2 cellular contexts compared by ENCODE assay signal in the genomic region with DNA sequence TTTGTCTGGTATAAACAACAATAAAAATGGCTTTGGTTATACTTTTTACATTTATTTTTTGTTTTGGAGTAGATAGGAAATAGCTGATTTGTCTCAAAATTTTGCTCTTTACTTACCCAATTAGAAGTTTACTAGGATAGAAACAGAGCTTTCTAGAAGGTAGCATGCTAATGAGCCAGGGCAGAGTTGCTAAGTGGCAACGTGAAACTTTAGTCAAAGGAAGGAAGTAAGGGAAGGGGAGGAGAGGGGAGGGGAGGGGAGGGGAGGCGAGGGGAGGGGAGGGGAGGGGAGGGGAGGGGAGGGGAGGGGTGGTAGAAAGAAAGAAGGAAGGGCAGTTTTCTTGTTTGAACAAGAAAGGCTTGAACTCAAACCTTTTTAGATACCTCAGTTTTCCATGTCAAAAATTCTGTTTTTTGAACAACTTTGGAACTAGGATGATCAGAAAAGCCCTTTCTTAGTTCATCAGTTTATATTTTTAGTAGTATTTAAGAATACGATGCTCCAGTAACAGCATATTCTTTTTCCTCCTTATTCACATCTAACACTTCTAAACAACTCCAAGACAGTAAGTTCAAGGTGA.
TF ChIP-seq lines count a peak whose summit lies in the region.

No MANE protein-coding gene starts in this region.

TF ChIP-seq in HepG2, 621 proteins besides CTCF, POLR2A, EP300 and RAD21 (continued from another document):
- TF ChIP-seq PCBP1 (IDR thresholded peaks at IDR 0.05; ENCODE audit: borderline replicate concordance, low read depth, low read length), result peak; percentile 84; the same call in 1 of the 2 replicates

TF ChIP-seq in K562, 482 proteins besides CTCF, POLR2A, EP300 and RAD21 (continued from another document):
- TF ChIP-seq, protein P1, sequence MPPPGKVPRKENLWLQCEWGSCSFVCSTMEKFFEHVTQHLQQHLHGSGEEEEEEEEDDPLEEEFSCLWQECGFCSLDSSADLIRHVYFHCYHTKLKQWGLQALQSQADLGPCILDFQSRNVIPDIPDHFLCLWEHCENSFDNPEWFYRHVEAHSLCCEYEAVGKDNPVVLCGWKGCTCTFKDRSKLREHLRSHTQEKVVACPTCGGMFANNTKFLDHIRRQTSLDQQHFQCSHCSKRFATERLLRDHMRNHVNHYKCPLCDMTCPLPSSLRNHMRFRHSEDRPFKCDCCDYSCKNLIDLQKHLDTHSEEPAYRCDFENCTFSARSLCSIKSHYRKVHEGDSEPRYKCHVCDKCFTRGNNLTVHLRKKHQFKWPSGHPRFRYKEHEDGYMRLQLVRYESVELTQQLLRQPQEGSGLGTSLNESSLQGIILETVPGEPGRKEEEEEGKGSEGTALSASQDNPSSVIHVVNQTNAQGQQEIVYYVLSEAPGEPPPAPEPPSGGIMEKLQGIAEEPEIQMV (tag; conservative IDR thresholded peaks at IDR 0.05; ENCODE audit: low read depth), result no peak
- peak; percentile 12 for TF ChIP-seq HNRNPK (IDR thresholded peaks at IDR 0.05; ENCODE audit: low read depth, low read length, poor library complexity, severe bottlenecking)
- TF ChIP-seq POLR2AphosphoS5 (IDR thresholded peaks at IDR 0.05; ENCODE audit: control insufficient read depth, insufficient read depth, low read depth, low read length), result no peak
TF ChIP-seq in K562: peak in this region for 1.
